ENCODE assay signal across 21 cellular contexts in the genomic region with DNA sequence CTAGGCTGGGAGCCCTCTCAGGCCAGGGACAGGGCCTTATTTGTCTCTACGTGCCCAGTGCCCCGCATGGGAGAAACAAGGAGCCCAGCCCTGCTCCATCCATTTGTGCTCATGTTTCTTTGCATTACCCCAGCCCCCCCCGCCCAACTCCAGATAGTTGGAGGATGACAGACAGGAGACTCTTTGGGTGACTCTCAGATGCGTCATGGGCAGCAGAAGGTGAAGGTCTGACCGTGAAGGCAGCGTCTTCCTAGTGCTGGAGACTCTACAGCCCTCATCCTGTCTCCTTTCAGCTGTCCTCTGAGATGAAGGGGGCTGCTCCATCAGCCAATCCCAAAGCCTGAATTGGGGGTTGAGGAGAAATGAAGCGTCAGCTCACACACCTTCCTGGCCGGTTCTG. TPM values are rescaled to one million over a fixed set of nuclear protein-coding genes. Genes with fewer than 3 reads are reported as not detected.
DNase-seq lines count a peak whose midpoint lies in the region; ATAC-seq and TF ChIP-seq lines count a peak whose summit lies in the region.
"Had no signal": no experiment of that assay in that cellular context is flagged by ENCODE, and none has a peak within 500 bp of the region (broad histone marks: within the 10 kb centered on the region; RNA-seq: fewer than 3 reads in every experiment).

No MANE protein-coding gene starts in this region.

- H3K27ac ChIP-seq in GM23248: no peak overlapping the region
- no peak overlapping the region for H3K27ac ChIP-seq in brain microvascular endothelial cell
- H3K27ac ChIP-seq: SJSA1 had no signal

- ATAC-seq in HG03571 (IDR thresholded peaks at IDR 0.05; ENCODE audit: unreplicated experiment): no peak

- TF ChIP-seq CTCF in epithelial cell of esophagus (IDR thresholded peaks at IDR 0.05; ENCODE audit: insufficient read depth, low read depth, low read length, missing control alignments) (no peak), brain microvascular endothelial cell (IDR thresholded peaks at IDR 0.05; ENCODE audit: low read depth, low read length, missing control alignments) (no peak)

- H3K4me3 ChIP-seq in GM23248 (no peak overlapping the region), MG63 (no peak overlapping the region), epithelial cell of esophagus (ENCODE audit: low read length) (no peak overlapping the region), brain microvascular endothelial cell (ENCODE audit: low read depth, low read length) (no peak overlapping the region)
- H3K4me3 ChIP-seq: SJSA1 had no signal

- H3K4me2 ChIP-seq in GM23248 (ENCODE audit: unreplicated experiment): no peak overlapping the region

- no peaks in the 10 kb centered on the region for H3K9me3 ChIP-seq in GM23248 (ENCODE audit: low read depth)
- no peaks in the 10 kb centered on the region for H3K9me3 ChIP-seq in MG63
- H3K9me3 ChIP-seq: SJSA1 had no signal

- H4K20me1 ChIP-seq in GM23248 (ENCODE audit: insufficient read depth): no peaks in the 10 kb centered on the region

- H3F3A ChIP-seq in GM23248 (ENCODE audit: insufficient read depth): no peaks in the 10 kb centered on the region

- no peaks in the 10 kb centered on the region for H3K4me1 ChIP-seq in GM23248 (ENCODE audit: insufficient read depth)

- H3K27me3 ChIP-seq in GM23248 (replicated peaks; ENCODE audit: insufficient read depth): no peaks in the 10 kb centered on the region
- no peaks in the 10 kb centered on the region for H3K27me3 ChIP-seq in MG63
- H3K27me3 ChIP-seq in brain microvascular endothelial cell (replicated peaks): no peaks in the 10 kb centered on the region
- H3K27me3 ChIP-seq: SJSA1 had no signal

- 36 to 58% methylated on average over 8 of the region's 8 CpGs for WGBS in GM23248 (ENCODE audit: low coverage in 1 of 2, low lambda C conversion rate in 2 of 2, missing lambda C conversion rate in 2 of 2), 2 experiments

- DNase-seq in AG08395 (ENCODE audit: low spot score) (peak; percentile 21), GM23248 (peak; percentile 67), MG63 (peak; percentile 31), epithelial cell of esophagus (ENCODE audit: low read depth) (peak; percentile 63), brain microvascular endothelial cell (no peak), NCI-H2196 (lab: John Stamatoyannopoulos, UW; ENCODE audit: unreplicated experiment) (no peak), dedifferentiated amniotic fluid mesenchymal stem cell (ENCODE audit: extremely low spot score) (no peak)
- DNase-seq: C1 segment of cervical spinal cord, H7, MM.1S, NCI-H1092, NCI-H146, NCI-H2081, NCI-H2171 treated with DMSO at 0.1 percent for 48 hours, NCI-H510A treated with DMSO at 0.1 percent for 48 hours, NCI-H82, OCI-M1 had no signal

- H3K9ac ChIP-seq in GM23248: no peak overlapping the region

- no peaks in the 10 kb centered on the region for H3K9me2 ChIP-seq in GM23248 (ENCODE audit: insufficient read depth)

- no peaks in the 10 kb centered on the region for H3K36me3 ChIP-seq in GM23248 (ENCODE audit: low read depth)
- H3K36me3 ChIP-seq in MG63: no peaks in the 10 kb centered on the region
- no peaks in the 10 kb centered on the region for H3K36me3 ChIP-seq in brain microvascular endothelial cell (replicated peaks)
- H3K36me3 ChIP-seq: SJSA1 had no signal

- H3K79me2 ChIP-seq in GM23248 (ENCODE audit: insufficient read depth): no peaks in the 10 kb centered on the region

- H2AFZ ChIP-seq in GM23248: no peak overlapping the region

- in situ Hi-C loops in GM23248 (cut with MboI) (no loop called here), brain microvascular endothelial cell (cut with HindIII; ENCODE audit: low pct_ligation_motif_present, low sequenced_read_pairs) (loop anchor here (10.0 kb wide), 1 partner anchor 57 kb away; a partner anchor contains a TSS)

RNA-seq across cellular contexts. Expression of a gene that starts 0.3 kb away (rescaled TPM):
- total RNA-seq in GM23248 (2014; rRNA removed; shearing (Covaris generic)): not detected in 2 replicates
- not detected in 2 replicates for polyA plus RNA-seq in GM23248 (2016; fragmentation: Nextera tagmentation; extraction: Ambion mirVana)
- not detected in 2 replicates for total RNA-seq in MG63 (2014; rRNA removed; shearing (Covaris generic); ENCODE audit: low replicate concordance)
- total RNA-seq: A673; H7; SJSA1; T-helper 2 cell treated with Interferon-gamma antibody and Interleukin-4, amounts not matched to agents 100 ng/mL and 5 ng/mL, for 36 hours had no signal

RNA-seq across cellular contexts. Expression of a gene that starts 7.0 kb away (rescaled TPM):
- total RNA-seq in GM23248 (2014; rRNA removed; shearing (Covaris generic)): 217 and 263 TPM in 2 replicates
- polyA plus RNA-seq in GM23248 (2016; fragmentation: Nextera tagmentation; extraction: Ambion mirVana): 274 and 277 TPM in 2 replicates
- 170 and 273 TPM in 2 replicates for total RNA-seq in MG63 (2014; rRNA removed; shearing (Covaris generic); ENCODE audit: low replicate concordance)

RNA-seq across cellular contexts. Expression of a gene that starts 15.6 kb away (rescaled TPM):
- 3.8 and 5.6 TPM in 2 replicates for total RNA-seq in GM23248 (2014; rRNA removed; shearing (Covaris generic))
- 1.0 and 1.5 TPM in 2 replicates for polyA plus RNA-seq in GM23248 (2016; fragmentation: Nextera tagmentation; extraction: Ambion mirVana)
- 1.4 and 1.9 TPM in 2 replicates for total RNA-seq in MG63 (2014; rRNA removed; shearing (Covaris generic); ENCODE audit: low replicate concordance)

RNA-seq across cellular contexts. Expression of a gene that starts 31.8 kb away (rescaled TPM):
- total RNA-seq in GM23248 (2014; rRNA removed; shearing (Covaris generic)): 7.1 and 11.4 TPM in 2 replicates
- 2.2 and 3.4 TPM in 2 replicates for polyA plus RNA-seq in GM23248 (2016; fragmentation: Nextera tagmentation; extraction: Ambion mirVana)
- 3.7 and 12.3 TPM in 2 replicates for total RNA-seq in MG63 (2014; rRNA removed; shearing (Covaris generic); ENCODE audit: low replicate concordance)

RNA-seq across cellular contexts. Expression of a gene that starts 53.2 kb away (rescaled TPM):
- 61.0 and 63.7 TPM in 2 replicates for total RNA-seq in GM23248 (2014; rRNA removed; shearing (Covaris generic))
- polyA plus RNA-seq in GM23248 (2016; fragmentation: Nextera tagmentation; extraction: Ambion mirVana): 28.8 and 35.5 TPM in 2 replicates
- 39.7 and 52.2 TPM in 2 replicates for total RNA-seq in MG63 (2014; rRNA removed; shearing (Covaris generic); ENCODE audit: low replicate concordance)

Comparison
In these comparisons a context has a peak if more than half of its experiments do, and no peak if none do; other contexts are left out.
1. DNase-seq: peak in AG08395 (single experiment), GM23248 (single experiment), MG63 (single experiment) and epithelial cell of esophagus (single experiment); none in brain microvascular endothelial cell (single experiment), NCI-H2196 (single experiment) and dedifferentiated amniotic fluid mesenchymal stem cell (single experiment).